In genomic region chr20:17895641-17896246, GRCh38 we compare ENCODE assay signal across 8 cellular contexts.
DNase-seq lines count a peak whose midpoint lies in the region; ATAC-seq and TF ChIP-seq lines count a peak whose summit lies in the region.

No MANE protein-coding gene starts in this region.

- no peaks in the 10 kb centered on the region for H3F3A ChIP-seq in neural progenitor cell (ENCODE audit: low read depth)

- H3K4me3 ChIP-seq in ACC112 (ENCODE audit: low read depth, low read length) (peak overlapping the region; percentile 75), neural progenitor cell (no peak overlapping the region)

- H3K27ac ChIP-seq in ACC112 (ENCODE audit: low read depth, low read length) = peak overlapping the region; percentile 50
- H3K27ac ChIP-seq in neural progenitor cell = no peak overlapping the region
- H3K27ac ChIP-seq in temporal lobe (ENCODE audit: low read depth, low read length) = peak overlapping the region; percentile 6

- H3K4me2 ChIP-seq in neural progenitor cell = no peak overlapping the region

- peak overlapping the region; percentile 71 for H2AFZ ChIP-seq in ACC112 (ENCODE audit: low read length, unreplicated experiment)
- H2AFZ ChIP-seq in neural progenitor cell (replicated peaks) = peak overlapping the region; percentile 15

- no peak overlapping the region for H3K9ac ChIP-seq in neural progenitor cell

- peaks cover 38% of the 10 kb centered on the region for H3K27me3 Mint-ChIP-seq in activated CD4-positive, alpha-beta T cell treated with anti-CD3 and anti-CD28 coated beads, Interleukin-2, amount 10 ng/mL, durations not matched to agents 24 days and 14 days
- H3K27me3 Mint-ChIP-seq in neural progenitor cell (ENCODE audit: insufficient read depth, low read depth) = peaks cover 12% of the 10 kb centered on the region

- H3K4me1 ChIP-seq in ACC112 (ENCODE audit: control insufficient read depth, insufficient read depth, low read length, unreplicated experiment) (peaks cover 17% of the 10 kb centered on the region), neural progenitor cell (no peaks in the 10 kb centered on the region)

- no peaks in the 10 kb centered on the region for H3K9me3 ChIP-seq in neural progenitor cell (ENCODE audit: low read depth)

- H3K36me3 ChIP-seq in ACC112 (ENCODE audit: insufficient read depth, low read length) (no peaks in the 10 kb centered on the region), neural progenitor cell (no peaks in the 10 kb centered on the region)

- H3K36me3 Mint-ChIP-seq in activated CD4-positive, alpha-beta T cell treated with anti-CD3 and anti-CD28 coated beads, Interleukin-2, amount 10 ng/mL, durations not matched to agents 24 days and 14 days (ENCODE audit: low read depth) = no peaks in the 10 kb centered on the region
- H3K36me3 Mint-ChIP-seq in neural progenitor cell = no peaks in the 10 kb centered on the region

- peak; percentile 84 for DNase-seq in activated CD4-positive, alpha-beta T cell treated with anti-CD3 and anti-CD28 coated beads, Interleukin-2, amount 10 ng/mL, durations not matched to agents 24 days and 14 days
- no peak for DNase-seq in neural progenitor cell (ENCODE audit: low spot score)
- no peak for DNase-seq in NCI-H446 (lab: John Stamatoyannopoulos, UW)
- no peak for DNase-seq in NCI-H446 treated with DMSO at 0.1 percent for 48 hours (lab: John Stamatoyannopoulos, UW)

- ATAC-seq in GM21786 (IDR thresholded peaks at IDR 0.05; ENCODE audit: unreplicated experiment) = peak; percentile 60
- ATAC-seq in esophagus mucosa = peak; percentile 19

- TF ChIP-seq CTCF in neural progenitor cell (IDR thresholded peaks at IDR 0.05) = no peak

- H3K79me2 ChIP-seq in ACC112 (ENCODE audit: control insufficient read depth, insufficient read depth, low read length, unreplicated experiment) = no peaks in the 10 kb centered on the region
- no peaks in the 10 kb centered on the region for H3K79me2 ChIP-seq in neural progenitor cell (ENCODE audit: low read depth)

- H3K27me3 ChIP-seq in ACC112 (ENCODE audit: insufficient read depth, low read length) (no peaks in the 10 kb centered on the region), neural progenitor cell (no peaks in the 10 kb centered on the region)

- H3K4me3 Mint-ChIP-seq in activated CD4-positive, alpha-beta T cell treated with anti-CD3 and anti-CD28 coated beads, Interleukin-2, amount 10 ng/mL, durations not matched to agents 24 days and 14 days = peak overlapping the region; percentile 61
- no peak overlapping the region for H3K4me3 Mint-ChIP-seq in neural progenitor cell

- H3K9me3 Mint-ChIP-seq in activated CD4-positive, alpha-beta T cell treated with anti-CD3 and anti-CD28 coated beads, Interleukin-2, amount 10 ng/mL, durations not matched to agents 24 days and 14 days = no peaks in the 10 kb centered on the region
- H3K9me3 Mint-ChIP-seq in neural progenitor cell = peaks cover 14% of the 10 kb centered on the region

- H4K20me1 ChIP-seq in neural progenitor cell (ENCODE audit: low read depth) = no peaks in the 10 kb centered on the region

- peak overlapping the region; percentile 67 for H3K27ac Mint-ChIP-seq in activated CD4-positive, alpha-beta T cell treated with anti-CD3 and anti-CD28 coated beads, Interleukin-2, amount 10 ng/mL, durations not matched to agents 24 days and 14 days
- H3K27ac Mint-ChIP-seq in neural progenitor cell = no peak overlapping the region

- intact Hi-C loops in activated CD4-positive, alpha-beta T cell treated with anti-CD3 and anti-CD28 coated beads, Interleukin-2, amount 10 ng/mL, durations not matched to agents 24 days and 14 days (cut with micrococcal nuclease) = loop anchor here (1.0 to 5.0 kb wide), 6 partner anchors 17 to 228 kb away; no protein-coding TSS in a partner anchor

- peaks cover 22% of the 10 kb centered on the region for H3K4me1 Mint-ChIP-seq in activated CD4-positive, alpha-beta T cell treated with anti-CD3 and anti-CD28 coated beads, Interleukin-2, amount 10 ng/mL, durations not matched to agents 24 days and 14 days
- H3K4me1 Mint-ChIP-seq in neural progenitor cell = peaks cover 18% of the 10 kb centered on the region
